In genomic region chr5:158976035-158976434, GRCh38 we compare ENCODE assay signal across 10 cellular contexts.
DNase-seq lines count a peak whose midpoint lies in the region; ATAC-seq and TF ChIP-seq lines count a peak whose summit lies in the region.
"Had no signal": no experiment of that assay in that cellular context is flagged by ENCODE, and none has a peak within 500 bp of the region (broad histone marks: within the 10 kb centered on the region; RNA-seq: fewer than 3 reads in every experiment).

No MANE protein-coding gene starts in this region.

- H3K36me3 Mint-ChIP-seq in nephron (ENCODE audit: low read depth) = no peaks in the 10 kb centered on the region

- H3K9me3 Mint-ChIP-seq in nephron = no peaks in the 10 kb centered on the region

- DNase-seq in DMS79 (lab: John Stamatoyannopoulos, UW) (peak; percentile 87), NCI-H1436 treated with DMSO at 0.1 percent for 48 hours (lab: John Stamatoyannopoulos, UW) (peak; percentile 36), dermis blood vessel endothelial cell (peak; percentile 60), left lobe of liver (ENCODE audit: low spot score) (no peak), KBM-7 (no peak)
- DNase-seq in NK-92 treated with Interleukin-12 subunit alpha and Interleukin-12 subunit beta, amount 100 ng/mL, for 24 hours (lab: John Stamatoyannopoulos, UW) = no peak
- DNase-seq: GF-D8, pancreas had no signal

- no peaks in the 10 kb centered on the region for H3K27me3 Mint-ChIP-seq in nephron (ENCODE audit: low read depth)

- TF ChIP-seq CTCF in nephron (IDR thresholded peaks at IDR 0.05; ENCODE audit: unreplicated experiment in 3 of 3) = no peak

- in situ Hi-C loops in KBM-7 (cut with MboI; ENCODE audit: low pct_unique_long_range_greater_than_20kb, low sequenced_read_pairs) = no loop called here

- ATAC-seq in left lobe of liver = no peak
- no peak for ATAC-seq in esophagus mucosa

- H3K27ac Mint-ChIP-seq in nephron = peak overlapping the region in 2 of 3 experiments; percentile 11 to 29

- peaks cover 43% of the 10 kb centered on the region for H3K4me1 Mint-ChIP-seq in nephron

- no peak overlapping the region for H3K4me3 Mint-ChIP-seq in nephron

Comparison
In these comparisons a context has a peak if more than half of its experiments do, and no peak if none do; other contexts are left out.
1. DNase-seq: peak in DMS79 (single experiment), NCI-H1436 treated with DMSO at 0.1 percent for 48 hours (single experiment) and dermis blood vessel endothelial cell (single experiment); none in left lobe of liver (single experiment), KBM-7 (single experiment) and NK-92 treated with Interleukin-12 subunit alpha and Interleukin-12 subunit beta, amount 100 ng/mL, for 24 hours (single experiment).